Comparison of ENCODE assay signal across 8 cellular contexts in the genomic region with DNA sequence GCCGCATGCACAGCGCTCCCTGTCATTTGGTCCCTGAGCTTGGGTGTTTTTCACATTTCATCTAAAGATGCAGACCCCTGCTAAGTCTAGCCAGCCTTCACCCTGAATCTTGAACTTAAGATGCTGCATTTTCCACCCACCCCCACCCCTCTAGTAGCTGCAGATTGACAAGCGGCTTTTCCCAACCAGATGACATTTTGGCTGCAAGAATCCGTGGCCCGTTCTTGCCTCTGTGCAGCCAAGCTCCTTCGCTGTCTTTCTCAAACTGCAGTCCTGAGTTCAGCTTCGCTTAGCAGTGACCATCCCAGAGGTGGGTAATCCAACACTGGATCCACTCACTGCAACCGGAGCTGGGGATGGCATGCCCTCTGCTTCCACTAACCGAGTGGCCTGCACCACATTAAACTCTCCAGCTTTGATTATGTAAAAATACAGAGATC. TPM values are rescaled to one million over a fixed set of nuclear protein-coding genes. Genes with fewer than 3 reads are reported as not detected.
DNase-seq lines count a peak whose midpoint lies in the region; ATAC-seq and TF ChIP-seq lines count a peak whose summit lies in the region.

No MANE protein-coding gene starts in this region.

- no peak for DNase-seq in BJ (ENCODE audit: low read depth)
- DNase-seq in MG63: no peak
- no peak for DNase-seq in naive B cell
- DNase-seq in activated CD4-positive, alpha-beta T cell treated with anti-CD3 and anti-CD28 coated beads, Interleukin-2, amount 50 U/mL, for 48 hours: no peak
- no peak for DNase-seq in effector CD8-positive, alpha-beta T cell (lab: John Stamatoyannopoulos, UW)
- DNase-seq in DMS79 (lab: John Stamatoyannopoulos, UW): no peak

- no peak for TF ChIP-seq CTCF in BJ (IDR thresholded peaks at IDR 0.05; ENCODE audit: insufficient read depth, low read depth, low read length)

- H3K27ac Mint-ChIP-seq in naive B cell: peak overlapping the region in 1 of 6 donors; percentile 43

- 41 to 45% methylated on average over 9 of the region's 9 CpGs for WGBS in ectodermal cell, 2 experiments

- peaks cover 0 to 2% (median 0%) of the 10 kb centered on the region in 7 donors for H3K9me3 Mint-ChIP-seq in naive B cell

- no peak overlapping the region for H3K27ac ChIP-seq in ectodermal cell (ENCODE audit: insufficient read depth, low read depth, low read length, poor library complexity, severe bottlenecking)

- H3K27me3 Mint-ChIP-seq in naive B cell: peaks cover 0 to 6% (median 0%) of the 10 kb centered on the region in 3 donors

- H3K4me1 ChIP-seq in ectodermal cell (ENCODE audit: control insufficient read depth, insufficient read depth, low read length): peaks cover 8% of the 10 kb centered on the region

- no peak for ATAC-seq in naive B cell (ENCODE audit: low read depth in 2 of 2)
- no peak for ATAC-seq in HG03175 (IDR thresholded peaks at IDR 0.05; ENCODE audit: unreplicated experiment)

- H3K36me3 ChIP-seq in BJ (ENCODE audit: control insufficient read depth, insufficient read depth, low read length): peaks cover 2% of the 10 kb centered on the region
- peaks cover 3% of the 10 kb centered on the region for H3K36me3 ChIP-seq in MG63
- H3K36me3 ChIP-seq in ectodermal cell (ENCODE audit: control insufficient read depth, insufficient read depth, low read length): peaks cover 4% of the 10 kb centered on the region

- peaks cover 0 to 21% (median 7%) of the 10 kb centered on the region in 3 donors for H3K4me1 Mint-ChIP-seq in naive B cell

- POLR2A ChIA-PET in BJ (lab: Charles Lee): no interaction called here

- peak overlapping the region; percentile 67 to 86 (median 76) for H3K4me3 Mint-ChIP-seq in naive B cell

- H3K36me3 Mint-ChIP-seq in naive B cell: no peaks in the 10 kb centered on the region

- H3K9me3 ChIP-seq in MG63: no peaks in the 10 kb centered on the region
- H3K9me3 ChIP-seq in ectodermal cell (ENCODE audit: control insufficient read depth, low read length): no peaks in the 10 kb centered on the region

- peak overlapping the region; percentile 46 for H3K4me3 ChIP-seq in BJ (ENCODE audit: low read depth, low read length)
- H3K4me3 ChIP-seq in MG63: peak overlapping the region; percentile 40
- H3K4me3 ChIP-seq in ectodermal cell (ENCODE audit: insufficient read depth, low read depth, low read length): peak overlapping the region; percentile 38

- CTCF ChIA-PET in BJ (lab: Yijun Ruan, JAX): interaction anchor here (1.2 to 1.3 kb wide), 3 partner anchors 39 to 962 kb away, joined by 3 to 4 read pairs (median 3); no protein-coding TSS in a partner anchor

- H3K27me3 ChIP-seq in BJ (ENCODE audit: control insufficient read depth, insufficient read depth, low read length): no peaks in the 10 kb centered on the region
- H3K27me3 ChIP-seq in MG63: no peaks in the 10 kb centered on the region
- peaks cover 9% of the 10 kb centered on the region for H3K27me3 ChIP-seq in ectodermal cell (ENCODE audit: control insufficient read depth, insufficient read depth, low read length, poor library complexity, severe bottlenecking)

RNA-seq across cellular contexts. Expression of a gene that starts 0.8 kb away (rescaled TPM):
- 23.3 and 42.0 TPM in 2 replicates for polyA plus RNA-seq in BJ (2011; rRNA removed)
- polyA minus RNA-seq in BJ (2011; rRNA and poly(A)+ RNA removed): 8.8 and 10.2 TPM in 2 replicates
- total RNA-seq in MG63 (2014; rRNA removed; shearing (Covaris generic); ENCODE audit: low replicate concordance): 34.1 and 38.7 TPM in 2 replicates
- polyA plus RNA-seq in ectodermal cell (2013, experiment 1 of 4): 69.5 TPM
- polyA plus RNA-seq in ectodermal cell (2013, experiment 2 of 4): 65.4 TPM
- 66.1 TPM for polyA plus RNA-seq in ectodermal cell (2013, experiment 3 of 4)
- 83.0 TPM for polyA plus RNA-seq in ectodermal cell (2013, experiment 4 of 4)
- polyA plus RNA-seq in naive B cell (ENCODE audit: low read depth in 6 of 6): 10 to 100 TPM; 24.2 to 44.4 (median 32.3) TPM
